ENCODE assay signal across 8 cellular contexts in genomic region chr5:134070979-134071849, GRCh38. TPM values are rescaled to one million over a fixed set of nuclear protein-coding genes. Genes with fewer than 3 reads are reported as not detected.
DNase-seq lines count a peak whose midpoint lies in the region; ATAC-seq and TF ChIP-seq lines count a peak whose summit lies in the region.

No MANE protein-coding gene starts in this region.

- peak overlapping the region in 2 of 6 donors; percentile 31 to 56 for H3K27ac Mint-ChIP-seq in naive B cell

- peak overlapping the region; percentile 31 for H3K4me3 ChIP-seq in urinary bladder (ENCODE audit: low read depth, low read length)

- H3K4me1 Mint-ChIP-seq in naive B cell = peaks cover 3 to 12% (median 8%) of the 10 kb centered on the region in 3 donors

- ATAC-seq in naive B cell (ENCODE audit: low read depth in 2 of 2) (peak; percentile 20 to 41), GM21576 (IDR thresholded peaks at IDR 0.05; ENCODE audit: unreplicated experiment) (no peak), GM21515 (IDR thresholded peaks at IDR 0.05; ENCODE audit: unreplicated experiment) (no peak)

- H3K4me3 Mint-ChIP-seq in naive B cell = peak overlapping the region; percentile 39 to 83 (median 70)

- H3K4me1 ChIP-seq in urinary bladder (ENCODE audit: insufficient read depth) = no peaks in the 10 kb centered on the region

- no peaks in the 10 kb centered on the region for H3K36me3 Mint-ChIP-seq in naive B cell

- no peak overlapping the region for H3K27ac ChIP-seq in urinary bladder (ENCODE audit: low read depth)

- no peaks in the 10 kb centered on the region for H3K9me3 Mint-ChIP-seq in naive B cell

- H3K27me3 Mint-ChIP-seq in naive B cell = peaks cover 24 to 40% (median 36%) of the 10 kb centered on the region in 3 donors

- no peaks in the 10 kb centered on the region for H3K36me3 ChIP-seq in urinary bladder (ENCODE audit: insufficient read depth)

- 11% methylated on average over 42 of the region's 42 CpGs for WGBS in urinary bladder

- peak; percentile 24; the same call in 1 of the 2 replicates for TF ChIP-seq CTCF in GM12874 (IDR thresholded peaks at IDR 0.05; ENCODE audit: insufficient read depth, low read depth, low read length)

- DNase-seq in NCI-H69 (lab: John Stamatoyannopoulos, UW) = peak; percentile 67
- DNase-seq in effector CD8-positive, alpha-beta T cell (lab: John Stamatoyannopoulos, UW) = peak; percentile 17
- no peak for DNase-seq in naive B cell
- no peak for DNase-seq in pons (ENCODE audit: low spot score)

RNA-seq across cellular contexts. Expression of gene TCF7, which starts 43.3 kb away (rescaled TPM):
- polyA plus RNA-seq in naive B cell (ENCODE audit: low read depth in 6 of 6) (1 to 10 TPM in 5 of 6 donors, under 1 TPM in 1; 0.34 to 3.7 (median 2.4) TPM), urinary bladder (3.9 TPM)
- total RNA-seq in urinary bladder = 1.1 TPM

Comparison
In these comparisons a context has a peak if more than half of its experiments do, and no peak if none do; other contexts are left out.
1. DNase-seq: peak in NCI-H69 (single experiment) and effector CD8-positive, alpha-beta T cell (single experiment); none in naive B cell (single experiment) and pons (single experiment).
2. ATAC-seq: peak in naive B cell (2 of 2); none in GM21576 (single experiment) and GM21515 (single experiment).